In genomic region chr12:75638792-75639191, GRCh38 we compare ENCODE assay signal across 20 cellular contexts.
"Had no signal": no experiment of that assay in that cellular context is flagged by ENCODE, and none has a peak within 500 bp of the region (broad histone marks: within the 10 kb centered on the region; RNA-seq: fewer than 3 reads in every experiment).

No MANE protein-coding gene starts in this region.

- H3K36me3 ChIP-seq: colonic mucosa, gastrocnemius medialis, heart right ventricle, left lung, neutrophil, spleen, tibial artery, upper lobe of right lung had no signal

- H3K9me3 ChIP-seq: colonic mucosa, gastrocnemius medialis, heart right ventricle, left lung, neutrophil, psoas muscle, spleen, tibial artery, upper lobe of right lung had no signal

- H3K4me3 ChIP-seq: colonic mucosa, gastrocnemius medialis, heart right ventricle, left lung, lung, psoas muscle, spleen, tibial artery, upper lobe of right lung had no signal

- H3K27ac ChIP-seq: colonic mucosa, gastrocnemius medialis, heart right ventricle, left lung, neutrophil, psoas muscle, spleen, tibial artery, upper lobe of right lung had no signal

- ATAC-seq: gastrocnemius medialis; heart right ventricle; left lung; psoas muscle; sciatic nerve; stimulated activated memory B cell treated with anti-CD40 and anti-IgM and Interleukin-4, amounts not matched to agents 10 μg/mL and 1 μg/mL and 100 μg/mL, for 72 hours; upper lobe of right lung had no signal

- DNase-seq: colonic mucosa; dermis blood vessel endothelial cell; gastrocnemius medialis; heart right ventricle; hypothalamus; left lung; mesendoderm; naive B cell; psoas muscle; retina; spleen; stimulated activated CD4-positive, alpha-beta T cell treated with anti-CD3 and anti-CD28 coated beads, Interleukin-15, amount 100 ng/mL, for 24 hours; stimulated activated CD4-positive, alpha-beta T cell treated with anti-CD3 and anti-CD28 coated beads, Interleukin-1b, Interleukin-23, amount 100 ng/mL, for 48 hours; stimulated activated CD4-positive, alpha-beta T cell treated with anti-CD3 and anti-CD28 coated beads, Interleukin-4, amount 100 ng/mL, for 24 hours; tibial artery; upper lobe of right lung had no signal

- H3K27me3 ChIP-seq: colonic mucosa, gastrocnemius medialis, heart right ventricle, left lung, neutrophil, spleen, tibial artery, upper lobe of right lung had no signal

- H3K4me1 ChIP-seq: colonic mucosa, gastrocnemius medialis, left lung, psoas muscle, tibial artery, upper lobe of right lung had no signal
